In the genomic region with DNA sequence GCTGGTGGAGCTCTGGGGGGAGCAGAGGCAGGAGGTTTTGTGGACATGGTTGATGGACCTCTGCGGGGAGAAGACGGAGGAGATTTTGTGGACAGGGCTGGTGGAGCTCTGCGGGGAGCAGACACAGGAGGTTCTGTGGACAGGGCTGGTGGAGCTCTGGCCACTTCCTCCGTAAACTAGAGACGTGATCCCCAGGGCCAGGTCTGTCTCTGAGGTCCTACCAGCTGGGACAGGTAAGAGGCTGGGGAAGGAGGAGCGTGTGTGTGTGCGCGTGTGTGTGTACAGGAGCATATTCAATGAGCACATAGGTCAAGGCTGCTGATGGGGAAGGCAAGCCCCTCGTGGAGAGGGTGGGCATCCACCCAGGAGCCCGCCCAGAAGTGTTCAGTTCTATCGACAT, we compare ENCODE assay signal across 14 cellular contexts. TPM values are rescaled to one million over a fixed set of nuclear protein-coding genes. Genes with fewer than 3 reads are reported as not detected.
A peak's percentile ranks its signal among the peaks of the same experiment; 100 is the strongest.
DNase-seq lines count a peak whose midpoint lies in the region; ATAC-seq and TF ChIP-seq lines count a peak whose summit lies in the region.
"Had no signal": no experiment of that assay in that cellular context is flagged by ENCODE, and none has a peak within 500 bp of the region (broad histone marks: within the 10 kb centered on the region; RNA-seq: fewer than 3 reads in every experiment).

No MANE protein-coding gene starts in this region.

- CTCF ChIA-PET in RWPE1 (lab: Yijun Ruan, JAX): no interaction called here

- 54 to 84% (median 66%) methylated on average over 8 to 11 of the region's 11 CpGs for WGBS in spleen, 5 donors

- peaks cover 0 to 32% (median 0%) of the 10 kb centered on the region in 7 donors for H3K27me3 ChIP-seq in spleen (replicated peaks in 1 of 7)

- intact Hi-C loops in dendritic cell treated with granulocyte-macrophage colony-stimulating factor and Interleukin-4, amounts not matched to agents 40 ng/mL and 50 ng/mL, for 4 days (cut with micrococcal nuclease): no loop called here
- intact Hi-C loops in spleen (cut with DNase I; ENCODE audit: low total_unique reads): no loop called here

- POLR2A ChIA-PET in RWPE1 (lab: Yijun Ruan, JAX; ENCODE audit: low non-redundant PET): no interaction called here

- DNase-seq in RWPE1 (ENCODE audit: low spot score) (no peak), mesothelial cell of epicardium (ENCODE audit: low spot score in 2 of 2, unreplicated experiment in 2 of 2) (no peak), spleen (peak; percentile 42), SW480 (ENCODE audit: low spot score) (no peak), AML-193 (lab: John Stamatoyannopoulos, UW) (no peak), NCI-H1092 treated with DMSO at 0.1 percent for 48 hours (lab: John Stamatoyannopoulos, UW) (no peak)
- DNase-seq: activated CD4-positive, alpha-beta memory T cell treated with anti-CD3 and anti-CD28 coated beads, Interleukin-2, amount 10 ng/mL, durations not matched to agents 7 days and 5 days; CD8-positive, alpha-beta memory T cell; NCI-H2081 had no signal

- no peak for ATAC-seq in HG02885 (IDR thresholded peaks at IDR 0.05; ENCODE audit: poor library complexity, unreplicated experiment)

- H3K36me3 ChIP-seq in spleen: peaks cover 0 to 11% (median 0%) of the 10 kb centered on the region in 6 donors

- H3K27ac Mint-ChIP-seq in dendritic cell treated with granulocyte-macrophage colony-stimulating factor and Interleukin-4, amounts not matched to agents 40 ng/mL and 50 ng/mL, for 4 days: peak overlapping the region; percentile 72
- H3K27ac Mint-ChIP-seq in mesothelial cell of epicardium: peak overlapping the region; percentile 62
- H3K27ac Mint-ChIP-seq: activated CD4-positive, alpha-beta memory T cell treated with anti-CD3 and anti-CD28 coated beads, Interleukin-2, amount 10 ng/mL, durations not matched to agents 7 days and 5 days; T-helper 1 cell treated with Interleukin-12 subunit alpha and Interleukin-12 subunit beta and Interleukin-4 antibody, amounts not matched to agents 30 μg/mL and 1 μg/mL, for 36 hours; type B pancreatic cell had no signal

- H3K4me3 Mint-ChIP-seq in dendritic cell treated with granulocyte-macrophage colony-stimulating factor and Interleukin-4, amounts not matched to agents 40 ng/mL and 50 ng/mL, for 4 days: peak overlapping the region; percentile 37
- H3K4me3 Mint-ChIP-seq in mesothelial cell of epicardium: no peak overlapping the region
- H3K4me3 Mint-ChIP-seq: activated CD4-positive, alpha-beta memory T cell treated with anti-CD3 and anti-CD28 coated beads, Interleukin-2, amount 10 ng/mL, durations not matched to agents 7 days and 5 days; T-helper 1 cell treated with Interleukin-12 subunit alpha and Interleukin-12 subunit beta and Interleukin-4 antibody, amounts not matched to agents 30 μg/mL and 1 μg/mL, for 36 hours; type B pancreatic cell had no signal

- TF ChIP-seq CTCF in RWPE1 (conservative IDR thresholded peaks at IDR 0.05; ENCODE audit: low read depth) (no peak), mesothelial cell of epicardium (IDR thresholded peaks at IDR 0.05; ENCODE audit: unreplicated experiment) (no peak), spleen (IDR thresholded peaks at IDR 0.05 in 8 of 11, conservative IDR thresholded peaks at IDR 0.05 in 3 of 11) (no peak)

- peaks cover 54% of the 10 kb centered on the region for H3K27me3 Mint-ChIP-seq in dendritic cell treated with granulocyte-macrophage colony-stimulating factor and Interleukin-4, amounts not matched to agents 40 ng/mL and 50 ng/mL, for 4 days
- peaks cover 2% of the 10 kb centered on the region for H3K27me3 Mint-ChIP-seq in mesothelial cell of epicardium (ENCODE audit: low read depth)

- H3K9me3 Mint-ChIP-seq in dendritic cell treated with granulocyte-macrophage colony-stimulating factor and Interleukin-4, amounts not matched to agents 40 ng/mL and 50 ng/mL, for 4 days: no peaks in the 10 kb centered on the region
- H3K9me3 Mint-ChIP-seq in mesothelial cell of epicardium: no peaks in the 10 kb centered on the region
- H3K9me3 Mint-ChIP-seq: activated CD4-positive, alpha-beta memory T cell treated with anti-CD3 and anti-CD28 coated beads, Interleukin-2, amount 10 ng/mL, durations not matched to agents 7 days and 5 days; CD8-positive, alpha-beta memory T cell; T-helper 1 cell treated with Interleukin-12 subunit alpha and Interleukin-12 subunit beta and Interleukin-4 antibody, amounts not matched to agents 30 μg/mL and 1 μg/mL, for 36 hours; type B pancreatic cell had no signal

- no peaks in the 10 kb centered on the region for H3K9me3 ChIP-seq in spleen

- no peak for TF ChIP-seq POLR2A in spleen (IDR thresholded peaks at IDR 0.05)

- no peaks in the 10 kb centered on the region for H3K36me3 Mint-ChIP-seq in dendritic cell treated with granulocyte-macrophage colony-stimulating factor and Interleukin-4, amounts not matched to agents 40 ng/mL and 50 ng/mL, for 4 days (ENCODE audit: low read depth)
- no peaks in the 10 kb centered on the region for H3K36me3 Mint-ChIP-seq in mesothelial cell of epicardium
- H3K36me3 Mint-ChIP-seq: type B pancreatic cell had no signal

- H3K4me1 ChIP-seq in spleen: peaks cover 10 to 80% (median 51%) of the 10 kb centered on the region in 6 donors

- H3K27ac ChIP-seq in RWPE1 (peak overlapping the region; percentile 56), spleen (peak overlapping the region; percentile 53 to 90 (median 82))
- H3K27ac ChIP-seq: epithelial cell of prostate had no signal

- peak overlapping the region in 7 of 8 donors; percentile 19 to 64 (median 37) for H3K4me3 ChIP-seq in spleen

- peaks cover 69% of the 10 kb centered on the region for H3K4me1 Mint-ChIP-seq in dendritic cell treated with granulocyte-macrophage colony-stimulating factor and Interleukin-4, amounts not matched to agents 40 ng/mL and 50 ng/mL, for 4 days (ENCODE audit: low read depth)
- peaks cover 62% of the 10 kb centered on the region for H3K4me1 Mint-ChIP-seq in mesothelial cell of epicardium

RNA-seq across cellular contexts. Expression of a gene that starts 20.6 kb away (rescaled TPM):
- total RNA-seq in mesothelial cell of epicardium (13.6 to 16.9 TPM (median 15.4 TPM) in 3 replicates), spleen (100 to 1,000 TPM in 1 of 7 donors, 10 to 100 TPM in 6; 44.2 to 182 (median 58.6) TPM)
- polyA plus RNA-seq in spleen: 10 to 100 TPM in 1 of 3 donors, 1 to 10 TPM in 2; 4.8 to 27.1 (median 7.4) TPM
